ENCODE assay signal across 22 cellular contexts in genomic region chr17:44552361-44552760, GRCh38. TPM values are rescaled to one million over a fixed set of nuclear protein-coding genes. Genes with fewer than 3 reads are reported as not detected.
DNase-seq lines count a peak whose midpoint lies in the region; ATAC-seq, FAIRE-seq and TF ChIP-seq lines count a peak whose summit lies in the region.
"Had no signal": no experiment of that assay in that cellular context is flagged by ENCODE, and none has a peak within 500 bp of the region (broad histone marks: within the 10 kb centered on the region; RNA-seq: fewer than 3 reads in every experiment).

No MANE protein-coding gene starts in this region.

- peak overlapping the region; percentile 65; the same call in 1 of the 2 replicates for H3K18ac ChIP-seq in IMR-90 (ENCODE audit: low read depth, low read length)

- peaks cover 36 to 74% of the 10 kb centered on the region in 2 donors for H3K27me3 Mint-ChIP-seq in effector memory CD8-positive, alpha-beta T cell
- H3K27me3 Mint-ChIP-seq: progenitor cell of endocrine pancreas had no signal

- H2AK5ac ChIP-seq in IMR-90 (ENCODE audit: low read depth, low read length), result peak overlapping the region; percentile 91

- H4K8ac ChIP-seq in IMR-90 (ENCODE audit: low read depth in 2 of 2, low read length in 2 of 2), result peak overlapping the region; percentile 72 to 82

- 0 out of 2 replicates have a peak overlapping the region, but pooled peaks have one; percentile 42 for H4K5ac ChIP-seq in IMR-90 (ENCODE audit: low read depth, low read length)

- WGBS in IMR-90 (ENCODE audit: extremely low coverage in 2 of 2, insufficient read length in 1 of 2), 2 experiments, result 50% methylated on average over 2 of the region's 9 CpGs; no CpG with 5 or more reads in 1 of the 2 experiments
- 32 to 52% (median 40%) methylated on average over 9 of the region's 9 CpGs for WGBS in stomach, 5 donors

- TF ChIP-seq CTCF in IMR-90 (conservative IDR thresholded peaks at IDR 0.05; ENCODE audit: low read depth, low read length), result no peak
- TF ChIP-seq CTCF in bronchial epithelial cell (IDR thresholded peaks at IDR 0.05; ENCODE audit: insufficient read depth, low read length, severe bottlenecking), result no peak
- no peak for TF ChIP-seq CTCF in mucosa of descending colon (IDR thresholded peaks at IDR 0.05)
- no peak for TF ChIP-seq CTCF in stomach (IDR thresholded peaks at IDR 0.05)
- TF ChIP-seq CTCF in brain microvascular endothelial cell (IDR thresholded peaks at IDR 0.05; ENCODE audit: low read depth, low read length, missing control alignments), result no peak

- H3K4me3 Mint-ChIP-seq in effector memory CD8-positive, alpha-beta T cell, result no peak overlapping the region
- H3K4me3 Mint-ChIP-seq: activated CD4-positive, alpha-beta T cell treated with anti-CD3 and anti-CD28 coated beads, Interleukin-2, amount 10 ng/mL, durations not matched to agents 7 days and 5 days; activated CD8-positive, alpha-beta memory T cell treated with anti-CD3 and anti-CD28 coated beads, Interleukin-2, amount 10 ng/mL, durations not matched to agents 7 days and 5 days; activated naive CD8-positive, alpha-beta T cell; activated T-helper 1 cell treated with anti-CD3 and anti-CD28 coated beads, Interleukin-12 subunit alpha, Interleukin-12 subunit beta, Interleukin-2, Interleukin-4 antibody, amounts not matched to agents 30 ng/mL and 10 ng/mL and 1 ng/mL, durations not matched to agents 14 hours and 24 hours and 36 hours; CD4-positive, alpha-beta T cell; naive thymus-derived CD8-positive, alpha-beta T cell; stimulated activated naive B cell treated with anti-CD40 and anti-IgM and Interleukin-4, amounts not matched to agents 10 μg/mL and 1 μg/mL and 100 μg/mL, for 72 hours had no signal

- TF ChIP-seq POLR2A in IMR-90 (IDR thresholded peaks at IDR 0.05; ENCODE audit: low read depth, low read length), result no peak
- no peak for TF ChIP-seq POLR2A in stomach (IDR thresholded peaks at IDR 0.05)

- H3K56ac ChIP-seq in IMR-90 (ENCODE audit: extremely low read depth, insufficient read depth, low read length), result no peak overlapping the region

- H3K23ac ChIP-seq in IMR-90 (ENCODE audit: low read depth, low read length), result peak overlapping the region; percentile 58; the same call in 1 of the 2 replicates

- H2BK120ac ChIP-seq in IMR-90 (ENCODE audit: low read depth, low read length), result peak overlapping the region; percentile 93

- H2BK5ac ChIP-seq in IMR-90 (ENCODE audit: low read depth, low read length, poor library complexity, severe bottlenecking), result peak overlapping the region; percentile 46

- no peak overlapping the region for H3K27ac ChIP-seq in IMR-90 (ENCODE audit: insufficient read depth, low read length)
- no peak overlapping the region for H3K27ac ChIP-seq in stomach
- H3K27ac ChIP-seq in brain microvascular endothelial cell, result no peak overlapping the region
- H3K27ac ChIP-seq: SK-N-MC, thoracic aorta had no signal

- H2BK15ac ChIP-seq in IMR-90 (ENCODE audit: low read depth, low read length), result peak overlapping the region; percentile 99; the same call in 2 of the 3 replicates

- ATAC-seq in IMR-90 (ENCODE audit: low read depth) (no peak), mucosa of descending colon (peak; percentile 82), GM21786 (IDR thresholded peaks at IDR 0.05; ENCODE audit: unreplicated experiment) (no peak)
- no peak for ATAC-seq in effector memory CD8-positive, alpha-beta T cell (replicated peaks)
- ATAC-seq: activated CD8-positive, alpha-beta memory T cell treated with anti-CD3 and anti-CD28 coated beads, Interleukin-2, amount 10 ng/mL, durations not matched to agents 7 days and 5 days; GM12878; naive thymus-derived CD8-positive, alpha-beta T cell; stimulated activated naive B cell treated with anti-CD40 and anti-IgM and Interleukin-4, amounts not matched to agents 10 μg/mL and 1 μg/mL and 100 μg/mL, for 72 hours had no signal

- peaks cover 8% of the 10 kb centered on the region for H3K36me3 Mint-ChIP-seq in effector memory CD8-positive, alpha-beta T cell (ENCODE audit: insufficient read depth)
- H3K36me3 Mint-ChIP-seq: activated CD8-positive, alpha-beta memory T cell treated with anti-CD3 and anti-CD28 coated beads, Interleukin-2, amount 10 ng/mL, durations not matched to agents 7 days and 5 days; activated naive CD8-positive, alpha-beta T cell; stimulated activated naive B cell treated with anti-CD40 and anti-IgM and Interleukin-4, amounts not matched to agents 10 μg/mL and 1 μg/mL and 100 μg/mL, for 72 hours had no signal

- peaks cover 4 to 29% of the 10 kb centered on the region in 2 experiments; a peak in 3 of 4 replicates for H3K79me1 ChIP-seq in IMR-90 (ENCODE audit: low read depth in 1 of 2, low read length in 2 of 2)

- peak overlapping the region; percentile 91 for H2BK20ac ChIP-seq in IMR-90 (ENCODE audit: low read depth, low read length)

- H3K4me1 Mint-ChIP-seq in effector memory CD8-positive, alpha-beta T cell (ENCODE audit: low read depth in 2 of 2), result peaks cover 14 to 15% of the 10 kb centered on the region in 2 donors

- intact Hi-C loops in IMR-90 (cut with micrococcal nuclease), result no loop called here
- intact Hi-C loops in mucosa of descending colon (cut with DNase I, micrococcal nuclease), result no loop called here
- intact Hi-C loops in stomach (cut with DNase I; ENCODE audit: low total_unique reads), result no loop called here

- H3K9ac ChIP-seq in IMR-90 (ENCODE audit: low read depth, low read length), result no peak overlapping the region

- in situ Hi-C loops in IMR-90 (cut with MboI; ENCODE audit: low sequenced_read_pairs), result no loop called here
- in situ Hi-C loops in brain microvascular endothelial cell (cut with HindIII; ENCODE audit: low pct_ligation_motif_present, low sequenced_read_pairs), result no loop called here

- H3K4me1 ChIP-seq in IMR-90 (ENCODE audit: control insufficient read depth, insufficient read depth, low read length) (peaks cover 21% of the 10 kb centered on the region), mucosa of descending colon (ENCODE audit: low read depth) (peaks cover 6% of the 10 kb centered on the region), stomach (peaks cover 8 to 15% (median 8%) of the 10 kb centered on the region in 4 donors)

- dilution Hi-C loops in IMR-90 (cut with HindIII; ENCODE audit: low sequenced_read_pairs, unreplicated experiment), result no loop called here

- no peaks in the 10 kb centered on the region for H4K20me1 ChIP-seq in IMR-90 (ENCODE audit: insufficient read depth, low read length)

- BruUV-seq in IMR-90 (replicated peaks; lab: Mats Ljungman, UMichigan), result no TSS peak

- H3K4me3 ChIP-seq in IMR-90 (ENCODE audit: insufficient read depth, low read depth, low read length) (no peak overlapping the region), bronchial epithelial cell (ENCODE audit: low read depth, low read length) (no peak overlapping the region), mucosa of descending colon (no peak overlapping the region), stomach (no peak overlapping the region), brain microvascular endothelial cell (ENCODE audit: low read depth, low read length) (no peak overlapping the region)
- H3K4me3 ChIP-seq: GM12878, SK-N-MC, thoracic aorta had no signal

- H2AFZ ChIP-seq in IMR-90 (replicated peaks; ENCODE audit: low read length, poor library complexity), result peak overlapping the region; percentile 77

- CTCF ChIA-PET in IMR-90 (lab: Yijun Ruan, JAX), result interaction anchor here (0.6 kb wide), 1 partner anchor 312 kb away, joined by 3 read pairs; no protein-coding TSS in a partner anchor

- FAIRE-seq in bronchial epithelial cell (lab: Jason Lieb, UNC), result peak; percentile 28
- FAIRE-seq: GM12878 had no signal

- no peak overlapping the region for H3K27ac Mint-ChIP-seq in effector memory CD8-positive, alpha-beta T cell
- H3K27ac Mint-ChIP-seq: activated CD4-positive, alpha-beta T cell treated with anti-CD3 and anti-CD28 coated beads, Interleukin-2, amount 10 ng/mL, durations not matched to agents 7 days and 5 days; activated CD8-positive, alpha-beta memory T cell treated with anti-CD3 and anti-CD28 coated beads, Interleukin-2, amount 10 ng/mL, durations not matched to agents 7 days and 5 days; activated naive CD8-positive, alpha-beta T cell; activated T-helper 1 cell treated with anti-CD3 and anti-CD28 coated beads, Interleukin-12 subunit alpha, Interleukin-12 subunit beta, Interleukin-2, Interleukin-4 antibody, amounts not matched to agents 30 ng/mL and 10 ng/mL and 1 ng/mL, durations not matched to agents 14 hours and 24 hours and 36 hours; CD4-positive, alpha-beta T cell; naive thymus-derived CD8-positive, alpha-beta T cell; progenitor cell of endocrine pancreas; stimulated activated naive B cell treated with anti-CD40 and anti-IgM and Interleukin-4, amounts not matched to agents 10 μg/mL and 1 μg/mL and 100 μg/mL, for 72 hours had no signal

- no peaks in the 10 kb centered on the region for H3K9me3 Mint-ChIP-seq in effector memory CD8-positive, alpha-beta T cell
- H3K9me3 Mint-ChIP-seq: activated CD4-positive, alpha-beta T cell treated with anti-CD3 and anti-CD28 coated beads, Interleukin-2, amount 10 ng/mL, durations not matched to agents 7 days and 5 days; activated T-helper 1 cell treated with anti-CD3 and anti-CD28 coated beads, Interleukin-12 subunit alpha, Interleukin-12 subunit beta, Interleukin-2, Interleukin-4 antibody, amounts not matched to agents 30 ng/mL and 10 ng/mL and 1 ng/mL, durations not matched to agents 14 hours and 24 hours and 36 hours; CD4-positive, alpha-beta T cell; naive thymus-derived CD8-positive, alpha-beta T cell; stimulated activated naive B cell treated with anti-CD40 and anti-IgM and Interleukin-4, amounts not matched to agents 10 μg/mL and 1 μg/mL and 100 μg/mL, for 72 hours had no signal

- peak overlapping the region; percentile 92 for H3K14ac ChIP-seq in IMR-90 (replicated peaks; ENCODE audit: low read depth, low read length)

- peak overlapping the region; percentile 77 for H2AK9ac ChIP-seq in IMR-90 (replicated peaks; ENCODE audit: low read depth, low read length, poor library complexity)

- H3K9me3 ChIP-seq in IMR-90 (ENCODE audit: control insufficient read depth, insufficient read depth, low read length), result no peaks in the 10 kb centered on the region
- no peaks in the 10 kb centered on the region for H3K9me3 ChIP-seq in mucosa of descending colon
- no peaks in the 10 kb centered on the region for H3K9me3 ChIP-seq in stomach
- H3K9me3 ChIP-seq: thoracic aorta had no signal

- H4K91ac ChIP-seq in IMR-90 (ENCODE audit: insufficient read depth, low read depth, low read length), result peak overlapping the region; percentile 80

- no peak for TF ChIP-seq RAD21 in IMR-90 (IDR thresholded peaks at IDR 0.05; ENCODE audit: low read length)

- no peaks in the 10 kb centered on the region for H3K27me3 ChIP-seq in IMR-90 (ENCODE audit: control insufficient read depth, insufficient read depth, low read length)
- no peaks in the 10 kb centered on the region for H3K27me3 ChIP-seq in bronchial epithelial cell (ENCODE audit: control insufficient read depth, insufficient read depth, low read length)
- H3K27me3 ChIP-seq in stomach, result peaks cover 0 to 27% (median 4%) of the 10 kb centered on the region in 3 donors
- no peaks in the 10 kb centered on the region for H3K27me3 ChIP-seq in brain microvascular endothelial cell (replicated peaks)

- H3K4ac ChIP-seq in IMR-90 (ENCODE audit: low read depth, low read length), result peak overlapping the region; percentile 86

- H3K36me3 ChIP-seq in IMR-90 (ENCODE audit: control insufficient read depth, insufficient read depth, low read length) (no peaks in the 10 kb centered on the region), bronchial epithelial cell (ENCODE audit: control insufficient read depth, insufficient read depth, low read length) (no peaks in the 10 kb centered on the region), mucosa of descending colon (ENCODE audit: low read depth) (no peaks in the 10 kb centered on the region), stomach (no peaks in the 10 kb centered on the region), brain microvascular endothelial cell (replicated peaks) (no peaks in the 10 kb centered on the region)
- H3K36me3 ChIP-seq: thoracic aorta had no signal

- no peak overlapping the region for H3K4me2 ChIP-seq in IMR-90 (ENCODE audit: low read depth, low read length)

- H3K9me1 ChIP-seq in IMR-90 (ENCODE audit: insufficient read depth, low read length), result peaks cover 39% of the 10 kb centered on the region

- DNase-seq in IMR-90, result no peak
- peak; percentile 13 for DNase-seq in bronchial epithelial cell (ENCODE audit: low read depth)
- no peak for DNase-seq in mucosa of descending colon
- peak; percentile 55 for DNase-seq in stomach
- DNase-seq in brain microvascular endothelial cell, result no peak
- no peak for DNase-seq in stimulated activated CD4-positive, alpha-beta T cell treated with anti-CD3 and anti-CD28 coated beads, Interleukin-15, amount 100 ng/mL, for 24 hours
- DNase-seq in effector memory CD8-positive, alpha-beta T cell, result no peak
- DNase-seq: activated CD4-positive, alpha-beta T cell treated with anti-CD3 and anti-CD28 coated beads, Interleukin-2, amount 10 ng/mL, durations not matched to agents 7 days and 5 days; activated CD8-positive, alpha-beta memory T cell treated with anti-CD3 and anti-CD28 coated beads, Interleukin-2, amount 10 ng/mL, durations not matched to agents 7 days and 5 days; CD4-positive, alpha-beta T cell; DMS79 treated with DMSO at 0.1 percent for 48 hours; effector CD8-positive, alpha-beta T cell; naive thymus-derived CD8-positive, alpha-beta T cell; NCI-H510A treated with DMSO at 0.1 percent for 48 hours; stimulated activated naive B cell treated with anti-CD40 and anti-IgM and Interleukin-4, amounts not matched to agents 10 μg/mL and 1 μg/mL and 100 μg/mL, for 72 hours had no signal

- POLR2A ChIA-PET in IMR-90 (lab: Charles Lee; ENCODE audit: unreplicated experiment), result interaction anchor here (0.7 kb wide), 1 partner anchor 9 kb away, joined by 10 read pairs; no protein-coding TSS in a partner anchor

- TF ChIP-seq EP300 in stomach (IDR thresholded peaks at IDR 0.05), result no peak

RNA-seq across cellular contexts. Expression of gene FZD2, which starts 4.9 kb away (rescaled TPM):
- 21.3 and 22.8 TPM in 2 replicates for total RNA-seq in IMR-90 (2012; rRNA removed)
- 130 and 133 TPM in 2 replicates for polyA plus RNA-seq in IMR-90 (2012; rRNA removed)
- polyA plus RNA-seq in IMR-90 (2012; cell fraction: cytosol; rRNA removed), result 46.5 and 172 TPM in 2 replicates
- polyA plus RNA-seq in IMR-90 (2012; cell fraction: nucleus; rRNA removed; ENCODE audit: low replicate concordance), result 28.2 and 69.3 TPM in 2 replicates
- total RNA-seq in bronchial epithelial cell, result under 0.01 and 0.13 TPM in 2 replicates
- total RNA-seq in mucosa of descending colon, result 1 to 10 TPM in 2 of 3 donors, under 1 TPM in 1; 0.58 to 3.0 (median 1.5) TPM
- 10 to 100 TPM in 1 of 5 donors, 1 to 10 TPM in 2, not detected in 2; 1.0 to 19.3 (median 2.2) TPM for total RNA-seq in stomach
- polyA plus RNA-seq in stomach, result 1 to 10 TPM in 1 of 3 donors, under 1 TPM in 2; 0.31 to 1.5 (median 0.75) TPM
- total RNA-seq: activated T-helper 1 cell treated with anti-CD3 and anti-CD28 coated beads, Interleukin-12 subunit alpha, Interleukin-12 subunit beta, Interleukin-2, Interleukin-4 antibody, amounts not matched to agents 30 ng/mL and 10 ng/mL and 1 ng/mL, durations not matched to agents 14 hours and 24 hours and 36 hours; CD4-positive, alpha-beta T cell had no signal

RNA-seq across cellular contexts. Expression of gene GPATCH8, which starts 49.2 kb away (rescaled TPM):
- 8.8 and 13.3 TPM in 2 replicates for total RNA-seq in IMR-90 (2012; rRNA removed)
- polyA plus RNA-seq in IMR-90 (2012; rRNA removed), result 13.2 and 13.4 TPM in 2 replicates
- polyA plus RNA-seq in IMR-90 (2012; cell fraction: cytosol; rRNA removed), result 4.0 and 6.5 TPM in 2 replicates
- polyA plus RNA-seq in IMR-90 (2012; cell fraction: nucleus; rRNA removed; ENCODE audit: low replicate concordance), result 23.4 and 34.8 TPM in 2 replicates
- total RNA-seq in bronchial epithelial cell, result 12.3 and 14.2 TPM in 2 replicates
- 10 to 100 TPM; 34.8 to 48.4 (median 36.3) TPM for total RNA-seq in mucosa of descending colon
- 10 to 100 TPM; 18.0 to 58.2 (median 21.0) TPM for total RNA-seq in stomach
- 1 to 10 TPM; 5.2 to 6.9 (median 6.4) TPM for polyA plus RNA-seq in stomach

Comparison
In these comparisons a context has a peak if more than half of its experiments do, and no peak if none do; other contexts are left out.
1. DNase-seq: peak in bronchial epithelial cell (single experiment) and stomach (single experiment); none in IMR-90 (single experiment), mucosa of descending colon (0 of 3), brain microvascular endothelial cell (single experiment), stimulated activated CD4-positive, alpha-beta T cell treated with anti-CD3 and anti-CD28 coated beads, Interleukin-15, amount 100 ng/mL, for 24 hours (single experiment) and effector memory CD8-positive, alpha-beta T cell (0 of 3).